ENCODE assay signal across 19 cellular contexts in the genomic region with DNA sequence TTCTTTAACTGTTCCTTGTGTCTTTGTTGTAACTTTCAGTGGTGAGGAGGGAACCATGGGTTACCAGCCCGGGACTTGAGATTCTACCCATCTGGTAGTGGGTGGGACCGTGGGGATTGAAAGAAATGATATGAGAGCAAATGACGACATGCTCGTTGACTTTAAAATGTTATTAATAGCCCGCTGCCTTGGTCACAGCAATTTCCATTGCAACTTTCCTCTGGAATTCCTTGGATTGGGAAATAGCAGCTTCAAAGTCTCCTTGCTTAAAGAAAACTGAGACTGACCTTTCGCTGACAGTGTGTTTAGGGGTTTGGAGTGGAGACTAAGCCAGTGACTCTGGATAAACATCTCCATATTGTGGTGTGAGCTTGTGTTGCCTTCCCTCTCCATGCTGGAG. TPM values are rescaled to one million over a fixed set of nuclear protein-coding genes. Genes with fewer than 3 reads are reported as not detected.
DNase-seq lines count a peak whose midpoint lies in the region; ATAC-seq and TF ChIP-seq lines count a peak whose summit lies in the region.
"Had no signal": no experiment of that assay in that cellular context is flagged by ENCODE, and none has a peak within 500 bp of the region (broad histone marks: within the 10 kb centered on the region; RNA-seq: fewer than 3 reads in every experiment).

No MANE protein-coding gene starts in this region.

- no peak for DNase-seq in Right ventricle myocardium inferior (ENCODE audit: missing footprints)
- DNase-seq in cardiac septum (ENCODE audit: low spot score) = no peak
- DNase-seq in Right ventricle myocardium superior = no peak
- no peak for DNase-seq in omental fat pad (ENCODE audit: low spot score)
- no peak for DNase-seq in GM13976 (ENCODE audit: low spot score)
- DNase-seq in head of caudate nucleus = no peak
- no peak for DNase-seq in D341Med (ENCODE audit: low spot score)
- DNase-seq: 8988T; activated naive CD4-positive, alpha-beta T cell treated with anti-CD3 and anti-CD28 coated beads, Interleukin-2, amount 10 ng/mL, durations not matched to agents 7 days and 5 days; activated T-cell treated with anti-CD3 and anti-CD28 coated beads, Interleukin-2, amount 50 U/mL, for 4 hours; gastrocnemius medialis; NCI-H2171 treated with DMSO at 0.1 percent for 48 hours; Peyer's patch; SK-N-SH; stimulated activated naive B cell treated with anti-CD40 and anti-IgM and Interleukin-4, amounts not matched to agents 10 μg/mL and 1 μg/mL and 100 μg/mL, for 72 hours; T1000 had no signal

- in situ Hi-C loops in GM13976 (cut with MboI; ENCODE audit: low sequenced_read_pairs, unreplicated experiment) = no loop called here

- intact Hi-C loops in Right ventricle myocardium inferior (cut with DNase I) = loop anchor here (10.0 kb wide), 1 partner anchor 189 kb away; no protein-coding TSS in a partner anchor
- intact Hi-C loops in cardiac septum (cut with DNase I) = no loop called here
- intact Hi-C loops in Right ventricle myocardium superior (cut with DNase I) = no loop called here
- intact Hi-C loops in head of caudate nucleus (cut with DNase I) = no loop called here

- ATAC-seq in Right ventricle myocardium inferior = peak; percentile 48
- peak; percentile 60 for ATAC-seq in Right ventricle myocardium superior (ENCODE audit: poor library complexity)
- ATAC-seq in omental fat pad (ENCODE audit: low FRiP score) = peak; percentile 48
- no peak for ATAC-seq in HG03175 (IDR thresholded peaks at IDR 0.05; ENCODE audit: unreplicated experiment)
- ATAC-seq: activated T-cell treated with anti-CD3 and anti-CD28 coated beads, Interleukin-2, amount 50 U/mL, for 4 hours; GM12878; K562; stimulated activated naive B cell treated with anti-CD40 and anti-IgM and Interleukin-4, amounts not matched to agents 10 μg/mL and 1 μg/mL and 100 μg/mL, for 72 hours had no signal

- TF ChIP-seq CTCF in omental fat pad (IDR thresholded peaks at IDR 0.05) (no peak), GM13976 (IDR thresholded peaks at IDR 0.05; ENCODE audit: borderline replicate concordance, control extremely low read depth, extremely low read depth, insufficient read depth, missing control alignments) (no peak)

RNA-seq across cellular contexts. Expression of a gene that starts 44.2 kb away (rescaled TPM):
- total RNA-seq in Right ventricle myocardium inferior = 17.3 TPM
- total RNA-seq in cardiac septum = 22.0 TPM
- total RNA-seq in Right ventricle myocardium superior = 13.7 TPM
- 10 to 100 TPM in 1 of 4 donors, 1 to 10 TPM in 3; 7.7 to 24.4 (median 9.0) TPM for total RNA-seq in omental fat pad
- total RNA-seq: K562 had no signal
